In genomic region chr20:31663838-31664695, GRCh38 we compare ENCODE assay signal across 9 cellular contexts. TPM values are rescaled to one million over a fixed set of nuclear protein-coding genes. Genes with fewer than 3 reads are reported as not detected.
DNase-seq lines count a peak whose midpoint lies in the region; ATAC-seq and TF ChIP-seq lines count a peak whose summit lies in the region.
"Had no signal": no experiment of that assay in that cellular context is flagged by ENCODE, and none has a peak within 500 bp of the region (broad histone marks: within the 10 kb centered on the region; RNA-seq: fewer than 3 reads in every experiment).

No MANE protein-coding gene starts in this region.

- H3K36me3 Mint-ChIP-seq in chondrocyte (ENCODE audit: low read depth) = peaks cover 21% of the 10 kb centered on the region
- peaks cover 8% of the 10 kb centered on the region for H3K36me3 Mint-ChIP-seq in nephron progenitor cell (ENCODE audit: low read depth)

- in situ Hi-C loops in Caki2 (cut with HindIII; ENCODE audit: low pct_unique_long_range_greater_than_20kb, low sequenced_read_pairs) = no loop called here

- H3K4me3 Mint-ChIP-seq in chondrocyte (ENCODE audit: unreplicated experiment) = no peak overlapping the region
- peak overlapping the region; percentile 21 for H3K4me3 Mint-ChIP-seq in nephron progenitor cell

- H3K27ac Mint-ChIP-seq in chondrocyte (ENCODE audit: unreplicated experiment) = peak overlapping the region; percentile 85
- peak overlapping the region; percentile 88 for H3K27ac Mint-ChIP-seq in nephron progenitor cell

- TF ChIP-seq CTCF in chondrocyte (IDR thresholded peaks at IDR 0.05) = no peak
- no peak for TF ChIP-seq CTCF in nephron progenitor cell (IDR thresholded peaks at IDR 0.05)

- peaks cover 35% of the 10 kb centered on the region for H3K4me1 Mint-ChIP-seq in chondrocyte (ENCODE audit: low read depth)
- H3K4me1 Mint-ChIP-seq in nephron progenitor cell = peaks cover 63% of the 10 kb centered on the region

- H3K27me3 Mint-ChIP-seq in chondrocyte (ENCODE audit: low read depth) = no peaks in the 10 kb centered on the region
- H3K27me3 Mint-ChIP-seq in nephron progenitor cell (ENCODE audit: low read depth, poor library complexity) = no peaks in the 10 kb centered on the region

- peak; percentile 78 for DNase-seq in Caki2 (ENCODE audit: low read depth)
- DNase-seq in NCI-H2029 treated with DMSO at 0.1 percent for 48 hours (lab: John Stamatoyannopoulos, UW) = peak; percentile 62
- DNase-seq in chondrocyte (ENCODE audit: low spot score) = no peak
- DNase-seq in nephron progenitor cell = no peak
- DNase-seq in activated gamma-delta T cell (lab: John Stamatoyannopoulos, UW) = no peak
- DNase-seq in SW 1271 (lab: John Stamatoyannopoulos, UW) = no peak

- no peaks in the 10 kb centered on the region for H3K9me3 Mint-ChIP-seq in chondrocyte (ENCODE audit: low read depth)
- no peaks in the 10 kb centered on the region for H3K9me3 Mint-ChIP-seq in nephron progenitor cell

- no peak for ATAC-seq in HG03025 (IDR thresholded peaks at IDR 0.05; ENCODE audit: low FRiP score, unreplicated experiment)
- ATAC-seq in HG02623 (IDR thresholded peaks at IDR 0.05; ENCODE audit: unreplicated experiment) = no peak

RNA-seq across cellular contexts. Expression of gene COX4I2, which starts 26.4 kb away (rescaled TPM):
- not detected in 2 replicates for total RNA-seq in Caki2 (2014; rRNA removed; shearing (Covaris generic); ENCODE audit: low replicate concordance)
- not detected in 3 replicates for total RNA-seq in chondrocyte
- total RNA-seq: fibroblast of lung had no signal

RNA-seq across cellular contexts. Expression of gene BCL2L1, which starts 58.6 kb away (rescaled TPM):
- 254 and 256 TPM in 2 replicates for total RNA-seq in Caki2 (2014; rRNA removed; shearing (Covaris generic); ENCODE audit: low replicate concordance)
- total RNA-seq in chondrocyte = 55.9 to 96.1 TPM (median 90.7 TPM) in 3 replicates

RNA-seq across cellular contexts. Expression of gene ID1, which starts 59.0 kb away (rescaled TPM):
- 1,473 and 1,479 TPM in 2 replicates for total RNA-seq in Caki2 (2014; rRNA removed; shearing (Covaris generic); ENCODE audit: low replicate concordance)
- 7.7 to 73.7 TPM (median 9.0 TPM) in 3 replicates for total RNA-seq in chondrocyte

Comparison
In these comparisons a context has a peak if more than half of its experiments do, and no peak if none do; other contexts are left out.
1. DNase-seq: peak in Caki2 (single experiment) and NCI-H2029 treated with DMSO at 0.1 percent for 48 hours (single experiment); none in chondrocyte (single experiment), nephron progenitor cell (single experiment), activated gamma-delta T cell (single experiment) and SW 1271 (0 of 2).
2. RNA of gene ID1, which starts 59.0 kb away (total RNA-seq): 1,473 to 1,479 TPM in Caki2; 7.7 to 73.7 TPM in chondrocyte; every median in the first group is over 10 times any median in the second.